8 cellular contexts compared by ENCODE assay signal in genomic region chr13:46295531-46296464, GRCh38.
A peak's percentile ranks its signal among the peaks of the same experiment; 100 is the strongest.
DNase-seq lines count a peak whose midpoint lies in the region; ATAC-seq lines count a peak whose summit lies in the region.

No MANE protein-coding gene starts in this region.

- ATAC-seq in GM21717 (IDR thresholded peaks at IDR 0.05; ENCODE audit: unreplicated experiment) (peak; percentile 64), Right ventricle myocardium inferior (peak; percentile 85), GM18873 (IDR thresholded peaks at IDR 0.05; ENCODE audit: low FRiP score, unreplicated experiment) (no peak)

- DNase-seq in Ammon's horn (ENCODE audit: low spot score), result peak; percentile 51
- DNase-seq in NOMO-1 treated with dmso at 0.1 percent for 144 hours (lab: John Stamatoyannopoulos, UW; ENCODE audit: unreplicated experiment), result peak; percentile 91
- peak; percentile 25 for DNase-seq in activated T-helper 9 cell treated with anti-CD3 and anti-CD28 coated beads, Interleukin-2, amount 50 U/mL, for 16 hours (ENCODE audit: low read depth)
- DNase-seq in Right ventricle myocardium inferior (ENCODE audit: missing footprints), result peak; percentile 44
- peak; percentile 15 to 39 for DNase-seq in stimulated activated CD4-positive, alpha-beta T cell treated with anti-CD3 and anti-CD28 coated beads, Interleukin-2, amount 100 ng/mL, for 24 hours
- no peak for DNase-seq in HK-2 (ENCODE audit: unreplicated experiment)

- intact Hi-C loops in Right ventricle myocardium inferior (cut with DNase I), result no loop called here
